In genomic region chrX:153740631-153741222, GRCh38 we compare ENCODE assay signal across 1 cellular context.
A peak's percentile ranks its signal among the peaks of the same experiment; 100 is the strongest.
TF ChIP-seq lines count a peak whose summit lies in the region.

No MANE protein-coding gene starts in this region.

TF ChIP-seq in HEK293, 187 proteins besides CTCF, POLR2A, EP300 and RAD21:
- TF ChIP-seq ZNF560 (tag by site-specific recombination; IDR thresholded peaks at IDR 0.05; ENCODE audit: borderline replicate concordance), result no peak
- TF ChIP-seq, protein P1, sequence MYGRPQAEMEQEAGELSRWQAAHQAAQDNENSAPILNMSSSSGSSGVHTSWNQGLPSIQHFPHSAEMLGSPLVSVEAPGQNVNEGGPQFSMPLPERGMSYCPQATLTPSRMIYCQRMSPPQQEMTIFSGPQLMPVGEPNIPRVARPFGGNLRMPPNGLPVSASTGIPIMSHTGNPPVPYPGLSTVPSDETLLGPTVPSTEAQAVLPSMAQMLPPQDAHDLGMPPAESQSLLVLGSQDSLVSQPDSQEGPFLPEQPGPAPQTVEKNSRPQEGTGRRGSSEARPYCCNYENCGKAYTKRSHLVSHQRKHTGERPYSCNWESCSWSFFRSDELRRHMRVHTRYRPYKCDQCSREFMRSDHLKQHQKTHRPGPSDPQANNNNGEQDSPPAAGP (tag by site-specific recombination; IDR thresholded peaks at IDR 0.05), result 0 out of 2 replicates have a peak, but pooled peaks have one; percentile 50
- peak; percentile 92 for TF ChIP-seq KLF1 (tag by site-specific recombination; IDR thresholded peaks at IDR 0.05)
TF ChIP-seq in HEK293: peak in this region for 2.
